Comparison of ENCODE assay signal across 8 cellular contexts in the genomic region with DNA sequence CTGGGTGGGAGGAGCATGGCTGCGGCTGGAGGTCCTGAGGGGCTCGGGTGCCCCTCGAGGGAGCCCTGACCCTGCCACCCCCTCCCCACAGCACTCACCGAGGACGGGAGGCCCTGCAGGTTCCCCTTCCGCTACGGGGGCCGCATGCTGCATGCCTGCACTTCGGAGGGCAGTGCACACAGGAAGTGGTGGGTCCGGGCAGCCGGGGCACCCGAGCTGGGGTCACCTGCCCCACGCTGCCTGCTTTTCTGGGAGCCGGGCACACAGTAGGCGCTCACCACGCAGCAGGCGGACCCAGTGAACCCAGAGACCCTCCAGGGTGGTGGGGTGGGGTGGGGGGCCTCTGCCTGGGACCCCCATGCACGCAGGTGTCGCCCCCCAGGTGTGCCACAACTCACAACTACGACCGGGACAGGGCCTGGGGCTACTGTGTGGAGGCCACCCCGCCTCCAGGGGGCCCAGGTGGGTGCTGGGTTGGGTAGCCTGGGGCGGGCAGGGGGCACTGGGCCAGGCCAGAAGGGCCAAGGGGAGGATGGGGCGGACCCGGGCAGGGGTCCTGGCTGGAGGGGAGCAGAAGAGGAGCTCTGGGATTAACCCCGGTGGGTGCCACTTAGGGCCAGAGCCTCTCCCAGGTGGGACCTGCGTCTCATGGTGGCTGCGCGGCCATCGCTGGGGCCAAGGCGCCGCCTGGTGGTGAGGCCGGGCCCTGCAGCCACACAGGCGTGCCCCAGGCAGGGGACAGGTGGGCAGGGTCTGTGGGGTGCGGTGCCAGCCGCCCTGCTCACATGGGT. TPM values are rescaled to one million over a fixed set of nuclear protein-coding genes. Genes with fewer than 3 reads are reported as not detected.
DNase-seq lines count a peak whose midpoint lies in the region; ATAC-seq and TF ChIP-seq lines count a peak whose summit lies in the region.

No MANE protein-coding gene starts in this region.

- POLR2A ChIA-PET in GM10248 (lab: Yijun Ruan, JAX), result no interaction called here

- no peaks in the 10 kb centered on the region for H3K9me3 ChIP-seq in right cardiac atrium (ENCODE audit: control insufficient read depth, low read length)

- ATAC-seq in HG03135 (IDR thresholded peaks at IDR 0.05; ENCODE audit: unreplicated experiment) (peak; percentile 50), right cardiac atrium (peak; percentile 35 to 60), GM18519 (IDR thresholded peaks at IDR 0.05; ENCODE audit: low FRiP score, unreplicated experiment) (no peak)

- TF ChIP-seq CTCF in GM10248 (IDR thresholded peaks at IDR 0.05; ENCODE audit: control extremely low read depth, extremely low read depth, low read depth, missing control alignments), result peak; percentile 99

- H3K36me3 Mint-ChIP-seq in activated naive CD4-positive, alpha-beta T cell treated with anti-CD3 and anti-CD28 coated beads, Interleukin-2, amount 10 ng/mL, durations not matched to agents 7 days and 5 days, result no peaks in the 10 kb centered on the region

- peak; percentile 93 for DNase-seq in GM10248 (ENCODE audit: extremely low spot score)
- DNase-seq in SK-N-DZ (ENCODE audit: low spot score), result peak; percentile 34
- DNase-seq in activated naive CD4-positive, alpha-beta T cell treated with anti-CD3 and anti-CD28 coated beads, Interleukin-2, amount 10 ng/mL, durations not matched to agents 7 days and 5 days, result peak; percentile 74
- peak; percentile 57 to 84 (median 81) for DNase-seq in right cardiac atrium
- peak; percentile 53 to 62 for DNase-seq in stimulated activated CD4-positive, alpha-beta T cell treated with anti-CD3 and anti-CD28 coated beads, Interleukin-1b, Interleukin-23, amount 100 ng/mL, for 4 hours (ENCODE audit: low read depth in 2 of 2)
- DNase-seq in NCI-H524 treated with DMSO at 0.1 percent for 48 hours (lab: John Stamatoyannopoulos, UW), result no peak

- no peak overlapping the region for H3K4me3 Mint-ChIP-seq in activated naive CD4-positive, alpha-beta T cell treated with anti-CD3 and anti-CD28 coated beads, Interleukin-2, amount 10 ng/mL, durations not matched to agents 7 days and 5 days

- H3K27me3 ChIP-seq in right cardiac atrium (ENCODE audit: control insufficient read depth, insufficient read depth), result no peaks in the 10 kb centered on the region

- CTCF ChIA-PET in GM10248 (lab: Yijun Ruan, JAX), result interaction anchor here (0.7 to 8.8 kb wide), 18 partner anchors 8 to 809 kb away, joined by 3 to 100 read pairs (median 4); no protein-coding TSS in a partner anchor
- CTCF ChIA-PET in activated naive CD4-positive, alpha-beta T cell treated with anti-CD3 and anti-CD28 coated beads, Interleukin-2, amount 10 ng/mL, durations not matched to agents 7 days and 5 days (lab: Charles Lee), result interaction anchor here (0.7 to 2.9 kb wide), 14 partner anchors 11 to 338 kb away, joined by 3 to 17 read pairs (median 3); no protein-coding TSS in a partner anchor

- no peak overlapping the region for H3K27ac ChIP-seq in right cardiac atrium (ENCODE audit: low read length)

- no peak overlapping the region for H3K27ac Mint-ChIP-seq in activated naive CD4-positive, alpha-beta T cell treated with anti-CD3 and anti-CD28 coated beads, Interleukin-2, amount 10 ng/mL, durations not matched to agents 7 days and 5 days

- WGBS in right cardiac atrium, result 46% methylated on average over 36 of the region's 36 CpGs

- intact Hi-C loops in right cardiac atrium (cut with DNase I), result loop anchor here in 3 of 4 donors (2.0 to 5.0 kb wide), 2 partner anchors 96 kb away; no protein-coding TSS in a partner anchor

- no peaks in the 10 kb centered on the region for H3K27me3 Mint-ChIP-seq in activated naive CD4-positive, alpha-beta T cell treated with anti-CD3 and anti-CD28 coated beads, Interleukin-2, amount 10 ng/mL, durations not matched to agents 7 days and 5 days

- H3K4me1 Mint-ChIP-seq in activated naive CD4-positive, alpha-beta T cell treated with anti-CD3 and anti-CD28 coated beads, Interleukin-2, amount 10 ng/mL, durations not matched to agents 7 days and 5 days, result no peaks in the 10 kb centered on the region

- H3K4me3 ChIP-seq in right cardiac atrium (ENCODE audit: low read length), result no peak overlapping the region

- H3K4me1 ChIP-seq in right cardiac atrium (ENCODE audit: control insufficient read depth, insufficient read depth, low read length), result no peaks in the 10 kb centered on the region

- no peaks in the 10 kb centered on the region for H3K9me3 Mint-ChIP-seq in activated naive CD4-positive, alpha-beta T cell treated with anti-CD3 and anti-CD28 coated beads, Interleukin-2, amount 10 ng/mL, durations not matched to agents 7 days and 5 days

RNA-seq across cellular contexts. Expression of gene HGFAC, which starts 1.4 kb away (rescaled TPM):
- polyA plus RNA-seq in SK-N-DZ (2014; cell fraction: cytosol; rRNA removed), result 0.10 TPM in 1 of 2 replicates, not detected in the other
- 1.2 and 3.6 TPM in 2 replicates for polyA plus RNA-seq in SK-N-DZ (2014; cell fraction: nucleus; rRNA removed)
- total RNA-seq in right cardiac atrium, result under 1 TPM in 3 of 4 donors, not detected in 1; 0.31 to 0.62 (median 0.31) TPM
- 0.14 TPM for polyA plus RNA-seq in right cardiac atrium

RNA-seq across cellular contexts. Expression of gene DOK7, which starts 20.0 kb away (rescaled TPM):
- polyA plus RNA-seq in SK-N-DZ (2014; cell fraction: cytosol; rRNA removed), result 0.35 and 0.43 TPM in 2 replicates
- 0.31 TPM in 1 of 2 replicates, not detected in the other for polyA plus RNA-seq in SK-N-DZ (2014; cell fraction: nucleus; rRNA removed)
- 10 to 100 TPM; 28.9 to 40.0 (median 34.5) TPM for total RNA-seq in right cardiac atrium
- polyA plus RNA-seq in right cardiac atrium, result 36.3 TPM
